1 cellular context compared by ENCODE assay signal in the genomic region with DNA sequence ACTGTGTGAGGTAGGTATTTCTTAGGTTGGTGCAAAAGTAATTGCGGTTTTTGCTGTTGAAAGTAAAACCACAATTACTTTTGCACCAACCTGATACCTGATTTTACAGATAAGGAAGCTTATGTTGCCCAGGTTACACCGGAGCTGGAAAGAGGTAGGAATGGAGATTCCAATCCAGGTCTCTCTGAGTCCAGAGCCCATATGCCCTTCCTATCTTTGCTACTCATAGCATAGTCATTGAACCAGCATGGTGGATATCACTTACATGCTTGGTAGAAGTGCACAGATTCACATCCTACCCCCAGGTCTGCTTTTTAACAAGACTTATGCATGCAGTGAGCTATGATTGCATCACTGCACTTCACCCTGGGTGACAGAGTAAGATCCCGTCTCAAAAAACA.
TF ChIP-seq lines count a peak whose summit lies in the region.

No MANE protein-coding gene starts in this region.

TF ChIP-seq in endothelial cell of umbilical vein, 7 proteins besides CTCF, POLR2A, EP300 and RAD21 (continued from another document):
- TF ChIP-seq FOS (IDR thresholded peaks at IDR 0.05; ENCODE audit: borderline replicate concordance, insufficient read depth, low read length) (no peak), MYC (IDR thresholded peaks at IDR 0.05; ENCODE audit: low read depth, low read length) (no peak)
- TF ChIP-seq, protein P1, sequence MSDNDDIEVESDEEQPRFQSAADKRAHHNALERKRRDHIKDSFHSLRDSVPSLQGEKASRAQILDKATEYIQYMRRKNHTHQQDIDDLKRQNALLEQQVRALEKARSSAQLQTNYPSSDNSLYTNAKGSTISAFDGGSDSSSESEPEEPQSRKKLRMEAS (IDR thresholded peaks at IDR 0.05; ENCODE audit: insufficient read depth, insufficient read length) = no peak
